In the genomic region with DNA sequence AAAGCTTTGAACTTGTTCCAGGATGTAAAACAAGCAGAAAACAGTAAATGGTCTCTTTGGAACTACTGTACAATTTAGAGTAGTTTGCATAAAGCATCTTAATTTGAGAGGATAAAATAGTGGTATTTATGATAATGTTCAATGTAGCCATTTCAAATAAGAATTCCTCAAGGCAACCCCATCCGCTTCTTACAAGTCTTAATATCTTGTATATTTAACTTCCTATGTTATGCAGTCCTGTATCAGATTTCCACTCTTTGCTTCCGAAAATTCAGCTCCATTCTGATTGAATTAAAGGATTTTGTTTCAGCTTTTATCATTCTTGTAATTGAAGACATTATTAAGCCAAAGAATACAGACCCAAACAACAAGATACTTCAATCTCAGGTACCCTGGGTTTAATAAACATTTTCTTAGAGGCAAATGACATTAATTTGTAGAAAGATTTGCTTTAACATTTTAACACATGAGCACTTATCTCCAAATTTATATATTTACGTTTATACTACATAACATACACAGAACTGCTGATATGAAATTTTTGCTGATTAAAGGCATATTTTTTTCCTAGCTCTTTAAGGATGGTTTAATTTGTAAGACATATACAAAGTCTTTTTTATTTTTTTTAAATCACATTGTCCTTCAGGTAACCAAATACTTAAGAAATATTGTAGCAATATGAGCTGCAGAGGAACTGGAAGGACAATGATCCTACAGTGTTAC, we compare ENCODE assay signal across 13 cellular contexts.
"Had no signal": no experiment of that assay in that cellular context is flagged by ENCODE, and none has a peak within 500 bp of the region (broad histone marks: within the 10 kb centered on the region; RNA-seq: fewer than 3 reads in every experiment).

No MANE protein-coding gene starts in this region.

- H3K27ac ChIP-seq: heart left ventricle, neutrophil, right atrium auricular region had no signal

- H3K4me1 ChIP-seq: right atrium auricular region had no signal

- H3K9me3 ChIP-seq: heart left ventricle, neutrophil, right atrium auricular region had no signal

- H3K36me3 ChIP-seq: neutrophil, right atrium auricular region had no signal

- DNase-seq: activated CD4-positive, CD25-positive, alpha-beta regulatory T cell treated with anti-CD3 and anti-CD28 coated beads, Interleukin-2, amount 50 U/mL, for 72 hours; activated naive CD4-positive, alpha-beta T cell; dermis blood vessel endothelial cell; effector memory CD8-positive, alpha-beta T cell; heart left ventricle; natural killer cell; posterior cingulate gyrus; small intestine; stimulated activated CD4-positive, alpha-beta T cell treated with anti-CD3 and anti-CD28 coated beads, Interleukin-4, amount 100 ng/mL, for 4 hours; stimulated activated CD8-positive, alpha-beta memory T cell treated with anti-CD3 and anti-CD28 coated beads, Interleukin-4, amount 100 ng/mL, for 48 hours; stimulated activated naive CD8-positive, alpha-beta T cell treated with anti-CD3 and anti-CD28 coated beads, Interleukin-15, Interleukin-2, amounts not matched to agents 100 U/mL and 50 U/mL, for 24 hours had no signal

- ATAC-seq: effector memory CD8-positive, alpha-beta T cell; heart left ventricle; natural killer cell; stimulated activated naive CD8-positive, alpha-beta T cell treated with anti-CD3 and anti-CD28 coated beads, Interleukin-15, Interleukin-2, amounts not matched to agents 100 U/mL and 50 U/mL, for 24 hours had no signal

- H3K4me3 ChIP-seq: heart left ventricle, right atrium auricular region had no signal

- H3K27me3 ChIP-seq: heart left ventricle, neutrophil, right atrium auricular region had no signal
